Comparison of ENCODE assay signal across 8 cellular contexts in the genomic region with DNA sequence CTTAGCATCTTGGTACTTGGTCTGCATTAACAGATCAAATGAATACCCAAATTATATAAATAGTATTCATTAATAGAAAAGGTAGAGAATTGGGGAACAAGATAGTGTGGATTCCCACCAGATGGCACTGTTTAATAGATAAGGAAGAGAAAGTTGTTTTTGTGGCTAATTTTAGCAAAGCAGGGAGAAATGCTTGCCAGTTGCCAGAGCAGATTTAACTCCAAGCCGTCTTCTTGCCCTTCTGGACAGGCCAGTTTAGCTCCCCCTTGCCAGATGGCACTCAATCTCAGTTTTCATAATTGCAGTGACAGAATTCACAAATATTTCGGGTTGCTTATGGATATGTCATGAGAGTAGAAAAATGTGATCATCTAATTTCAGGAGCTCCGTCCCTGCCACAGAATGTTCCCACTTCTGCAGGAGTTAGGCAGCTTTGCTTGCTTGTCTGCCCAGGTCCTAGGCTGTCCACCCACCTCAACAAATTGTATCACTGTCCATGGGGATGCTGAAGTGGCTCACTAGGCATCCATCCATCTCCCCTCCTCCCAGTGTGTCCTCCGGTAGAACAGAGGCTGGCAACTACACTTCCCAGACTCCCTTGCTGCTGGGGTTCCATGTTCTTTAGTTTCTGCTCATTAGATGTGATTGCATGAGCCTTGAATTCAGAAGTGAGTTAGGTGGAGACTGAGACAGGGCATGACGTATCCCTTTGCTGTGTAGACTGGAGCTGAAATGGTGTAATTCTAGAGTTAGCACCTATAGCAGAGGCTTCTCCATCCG. TPM values are rescaled to one million over a fixed set of nuclear protein-coding genes. Genes with fewer than 3 reads are reported as not detected.
DNase-seq lines count a peak whose midpoint lies in the region; ATAC-seq lines count a peak whose summit lies in the region.

No MANE protein-coding gene starts in this region.

- H3K4me1 Mint-ChIP-seq in activated CD4-positive, alpha-beta T cell treated with anti-CD3 and anti-CD28 coated beads, Interleukin-2, amount 10 ng/mL, durations not matched to agents 24 days and 14 days = no peaks in the 10 kb centered on the region

- peaks cover 23% of the 10 kb centered on the region for H3K27me3 Mint-ChIP-seq in activated CD4-positive, alpha-beta T cell treated with anti-CD3 and anti-CD28 coated beads, Interleukin-2, amount 10 ng/mL, durations not matched to agents 24 days and 14 days

- H3K36me3 Mint-ChIP-seq in activated CD4-positive, alpha-beta T cell treated with anti-CD3 and anti-CD28 coated beads, Interleukin-2, amount 10 ng/mL, durations not matched to agents 24 days and 14 days (ENCODE audit: low read depth) = no peaks in the 10 kb centered on the region

- DNase-seq in C1 segment of cervical spinal cord (lab: John Stamatoyannopoulos, UW) = peak in 10 of 14 donors; percentile 10 to 93 (median 29)
- peak; percentile 26 for DNase-seq in Jurkat, Clone E6-1 (ENCODE audit: low read depth, low spot score)
- peak; percentile 50 for DNase-seq in SW480 (ENCODE audit: low spot score)
- DNase-seq in glomerular visceral epithelial cell (ENCODE audit: extremely low spot score) = peak; percentile 42
- peak; percentile 28 for DNase-seq in retina
- no peak for DNase-seq in activated CD4-positive, alpha-beta T cell treated with anti-CD3 and anti-CD28 coated beads, Interleukin-2, amount 10 ng/mL, durations not matched to agents 24 days and 14 days

- ATAC-seq in HG02840 (IDR thresholded peaks at IDR 0.05; ENCODE audit: low FRiP score, unreplicated experiment) (no peak), GM18873 (IDR thresholded peaks at IDR 0.05; ENCODE audit: low FRiP score, unreplicated experiment) (no peak)

- intact Hi-C loops in activated CD4-positive, alpha-beta T cell treated with anti-CD3 and anti-CD28 coated beads, Interleukin-2, amount 10 ng/mL, durations not matched to agents 24 days and 14 days (cut with micrococcal nuclease) = loop anchor here (5.0 kb wide), 1 partner anchor 69 kb away; no protein-coding TSS in a partner anchor

- no peaks in the 10 kb centered on the region for H3K9me3 Mint-ChIP-seq in activated CD4-positive, alpha-beta T cell treated with anti-CD3 and anti-CD28 coated beads, Interleukin-2, amount 10 ng/mL, durations not matched to agents 24 days and 14 days

- H3K4me3 Mint-ChIP-seq in activated CD4-positive, alpha-beta T cell treated with anti-CD3 and anti-CD28 coated beads, Interleukin-2, amount 10 ng/mL, durations not matched to agents 24 days and 14 days = no peak overlapping the region

- H3K4me3 ChIP-seq in Jurkat, Clone E6-1 (ENCODE audit: low read length) = no peak overlapping the region

- H3K27ac Mint-ChIP-seq in activated CD4-positive, alpha-beta T cell treated with anti-CD3 and anti-CD28 coated beads, Interleukin-2, amount 10 ng/mL, durations not matched to agents 24 days and 14 days = no peak overlapping the region

RNA-seq across cellular contexts. Expression of a gene that starts 11.8 kb away (rescaled TPM):
- 90.3 TPM for polyA plus RNA-seq in Jurkat, Clone E6-1 (2012; ENCODE audit: insufficient read depth, insufficient read length)
- 60.7 and 61.2 TPM in 2 replicates for total RNA-seq in activated CD4-positive, alpha-beta T cell treated with anti-CD3 and anti-CD28 coated beads, Interleukin-2, amount 10 ng/mL, durations not matched to agents 24 days and 14 days

RNA-seq across cellular contexts. Expression of a gene that starts 32.7 kb away (rescaled TPM):
- 3.2 TPM for polyA plus RNA-seq in Jurkat, Clone E6-1 (2012; ENCODE audit: insufficient read depth, insufficient read length)
- 1.2 and 2.0 TPM in 2 replicates for total RNA-seq in activated CD4-positive, alpha-beta T cell treated with anti-CD3 and anti-CD28 coated beads, Interleukin-2, amount 10 ng/mL, durations not matched to agents 24 days and 14 days
